Comparison of ENCODE assay signal across 10 cellular contexts in the genomic region with DNA sequence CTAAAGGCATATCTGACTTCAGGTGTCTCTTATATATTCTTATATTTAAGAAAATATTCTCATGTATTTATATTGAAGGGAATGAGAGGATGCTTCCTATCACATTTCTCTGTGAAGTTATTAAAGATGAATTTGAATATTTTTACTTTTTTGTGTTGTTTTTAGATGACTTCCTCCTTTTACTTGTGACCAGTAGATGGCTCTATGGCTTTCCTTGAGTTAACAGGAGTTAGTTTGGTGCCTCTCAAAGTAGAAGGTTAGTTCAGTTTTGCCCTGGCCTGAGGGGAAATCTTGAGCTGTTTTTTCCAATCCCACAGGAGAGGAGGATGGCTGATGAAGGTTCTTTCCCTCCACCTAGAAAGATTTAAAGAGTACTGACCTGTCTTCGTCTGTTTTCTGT.
DNase-seq lines count a peak whose midpoint lies in the region; ATAC-seq and TF ChIP-seq lines count a peak whose summit lies in the region.
"Had no signal": no experiment of that assay in that cellular context is flagged by ENCODE, and none has a peak within 500 bp of the region (broad histone marks: within the 10 kb centered on the region; RNA-seq: fewer than 3 reads in every experiment).

No MANE protein-coding gene starts in this region.

- H3K36me3 ChIP-seq in OCI-LY1 (ENCODE audit: insufficient read depth, low read length) = no peaks in the 10 kb centered on the region

- H3K4me3 ChIP-seq in AG04449 (ENCODE audit: low read depth, low read length) (no peak overlapping the region), OCI-LY1 (ENCODE audit: low read depth, low read length, poor library complexity, severe bottlenecking) (no peak overlapping the region), fibroblast of pulmonary artery (replicated peaks; ENCODE audit: low read depth, low read length) (no peak overlapping the region)

- H3K27me3 ChIP-seq in OCI-LY1 (ENCODE audit: insufficient read depth, low read length) = no peaks in the 10 kb centered on the region

- ATAC-seq in GM18907 (IDR thresholded peaks at IDR 0.05; ENCODE audit: unreplicated experiment) (peak; percentile 48), GM21529 (IDR thresholded peaks at IDR 0.05; ENCODE audit: unreplicated experiment) (no peak)
- ATAC-seq: stimulated activated effector memory CD8-positive, alpha-beta T cell treated with anti-CD3 and anti-CD28 coated beads, Interleukin-12 subunit alpha, Interleukin-12 subunit beta, amount 100 ng/mL, for 72 hours had no signal

- DNase-seq in AG04449 (ENCODE audit: low read depth, low spot score) (no peak), fibroblast of pulmonary artery (ENCODE audit: low read depth) (peak; percentile 54), GM19240 (ENCODE audit: insufficient read length, low spot score) (no peak), ureter (ENCODE audit: low spot score) (no peak)
- no peak for DNase-seq in activated CD4-positive, alpha-beta T cell treated with anti-CD3 and anti-CD28 coated beads for 48 hours
- DNase-seq: naive B cell had no signal

- TF ChIP-seq CTCF in AG04449 (IDR thresholded peaks at IDR 0.05; ENCODE audit: insufficient read depth, low read length, missing control alignments) = peak; percentile 23
- peak; percentile 31 for TF ChIP-seq CTCF in OCI-LY1 (IDR thresholded peaks at IDR 0.05; ENCODE audit: low read length)
- peak; percentile 67 for TF ChIP-seq CTCF in fibroblast of pulmonary artery (IDR thresholded peaks at IDR 0.05; ENCODE audit: low read length, missing control alignments)

- no peaks in the 10 kb centered on the region for H3F3A ChIP-seq in OCI-LY1 (ENCODE audit: insufficient read depth, low read length)

- H3K79me2 ChIP-seq in OCI-LY1 (ENCODE audit: insufficient read depth, low read length) = no peaks in the 10 kb centered on the region

- no peaks in the 10 kb centered on the region for H4K20me1 ChIP-seq in OCI-LY1 (ENCODE audit: insufficient read depth, low read length)

- H3K9me3 ChIP-seq in OCI-LY1 (ENCODE audit: low read length) = no peaks in the 10 kb centered on the region

- H2AFZ ChIP-seq in OCI-LY1 (ENCODE audit: low read length) = no peak overlapping the region

- no peaks in the 10 kb centered on the region for H3K9me2 ChIP-seq in OCI-LY1 (ENCODE audit: low read depth, low read length)

- H3K27ac ChIP-seq in OCI-LY1 (ENCODE audit: low read depth, low read length, poor library complexity, severe bottlenecking) = no peak overlapping the region

- no peaks in the 10 kb centered on the region for H3K4me1 ChIP-seq in OCI-LY1 (ENCODE audit: insufficient read depth, low read length, severe bottlenecking)

- POLR2A ChIA-PET in AG04449 (lab: Yijun Ruan, JAX) = no interaction called here

- H3K4me2 ChIP-seq in OCI-LY1 (ENCODE audit: low read length) = no peak overlapping the region

- CTCF ChIA-PET in AG04449 (lab: Yijun Ruan, JAX) = interaction anchor here (0.6 to 6.9 kb wide), 10 partner anchors 11 to 745 kb away, joined by 3 to 76 read pairs (median 4); no protein-coding TSS in a partner anchor

- no peak overlapping the region for H3K9ac ChIP-seq in OCI-LY1 (ENCODE audit: low read length)
